In genomic region chr15:74433592-74434259, GRCh38 we compare ENCODE assay signal across 1 cellular context.
TF ChIP-seq lines count a peak whose summit lies in the region.

TSS of gene SEMA7A (minus strand) at chr15:74433958. CDS start at chr15:74433918, 40 bp downstream.

TF ChIP-seq in GM12878, 131 proteins besides CTCF, POLR2A, EP300 and RAD21 (continued from another document):
- TF ChIP-seq, protein P1, sequence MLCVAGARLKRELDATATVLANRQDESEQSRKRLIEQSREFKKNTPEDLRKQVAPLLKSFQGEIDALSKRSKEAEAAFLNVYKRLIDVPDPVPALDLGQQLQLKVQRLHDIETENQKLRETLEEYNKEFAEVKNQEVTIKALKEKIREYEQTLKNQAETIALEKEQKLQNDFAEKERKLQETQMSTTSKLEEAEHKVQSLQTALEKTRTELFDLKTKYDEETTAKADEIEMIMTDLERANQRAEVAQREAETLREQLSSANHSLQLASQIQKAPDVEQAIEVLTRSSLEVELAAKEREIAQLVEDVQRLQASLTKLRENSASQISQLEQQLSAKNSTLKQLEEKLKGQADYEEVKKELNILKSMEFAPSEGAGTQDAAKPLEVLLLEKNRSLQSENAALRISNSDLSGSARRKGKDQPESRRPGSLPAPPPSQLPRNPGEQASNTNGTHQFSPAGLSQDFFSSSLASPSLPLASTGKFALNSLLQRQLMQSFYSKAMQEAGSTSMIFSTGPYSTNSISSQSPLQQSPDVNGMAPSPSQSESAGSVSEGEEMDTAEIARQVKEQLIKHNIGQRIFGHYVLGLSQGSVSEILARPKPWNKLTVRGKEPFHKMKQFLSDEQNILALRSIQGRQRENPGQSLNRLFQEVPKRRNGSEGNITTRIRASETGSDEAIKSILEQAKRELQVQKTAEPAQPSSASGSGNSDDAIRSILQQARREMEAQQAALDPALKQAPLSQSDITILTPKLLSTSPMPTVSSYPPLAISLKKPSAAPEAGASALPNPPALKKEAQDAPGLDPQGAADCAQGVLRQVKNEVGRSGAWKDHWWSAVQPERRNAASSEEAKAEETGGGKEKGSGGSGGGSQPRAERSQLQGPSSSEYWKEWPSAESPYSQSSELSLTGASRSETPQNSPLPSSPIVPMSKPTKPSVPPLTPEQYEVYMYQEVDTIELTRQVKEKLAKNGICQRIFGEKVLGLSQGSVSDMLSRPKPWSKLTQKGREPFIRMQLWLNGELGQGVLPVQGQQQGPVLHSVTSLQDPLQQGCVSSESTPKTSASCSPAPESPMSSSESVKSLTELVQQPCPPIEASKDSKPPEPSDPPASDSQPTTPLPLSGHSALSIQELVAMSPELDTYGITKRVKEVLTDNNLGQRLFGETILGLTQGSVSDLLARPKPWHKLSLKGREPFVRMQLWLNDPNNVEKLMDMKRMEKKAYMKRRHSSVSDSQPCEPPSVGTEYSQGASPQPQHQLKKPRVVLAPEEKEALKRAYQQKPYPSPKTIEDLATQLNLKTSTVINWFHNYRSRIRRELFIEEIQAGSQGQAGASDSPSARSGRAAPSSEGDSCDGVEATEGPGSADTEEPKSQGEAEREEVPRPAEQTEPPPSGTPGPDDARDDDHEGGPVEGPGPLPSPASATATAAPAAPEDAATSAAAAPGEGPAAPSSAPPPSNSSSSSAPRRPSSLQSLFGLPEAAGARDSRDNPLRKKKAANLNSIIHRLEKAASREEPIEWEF (IDR thresholded peaks at IDR 0.05; ENCODE audit: insufficient replicate concordance, low read depth, low read length): no peak
- no peak for TF ChIP-seq SIX5 (IDR thresholded peaks at IDR 0.05; ENCODE audit: low read depth, low read length, severe bottlenecking)
- TF ChIP-seq EED (IDR thresholded peaks at IDR 0.05; ENCODE audit: low read depth): peak; percentile 77
- peak; percentile 78 for TF ChIP-seq SIN3A (IDR thresholded peaks at IDR 0.05; ENCODE audit: low read depth, low read length)
- TF ChIP-seq RELA (IDR thresholded peaks at IDR 0.05; ENCODE audit: borderline replicate concordance, partially characterized antibody): no peak
- peak; percentile 25; the same call in 1 of the 2 replicates for TF ChIP-seq ZNF217 (IDR thresholded peaks at IDR 0.05)
- peak; percentile 67; the same call in 1 of the 2 replicates for TF ChIP-seq TBL1XR1 (IDR thresholded peaks at IDR 0.05; ENCODE audit: low read depth, low read length)
- TF ChIP-seq MYC (IDR thresholded peaks at IDR 0.05; ENCODE audit: insufficient read depth, insufficient read length, insufficient replicate concordance, low read length, severe bottlenecking): no peak
- TF ChIP-seq RB1 (IDR thresholded peaks at IDR 0.05; ENCODE audit: borderline replicate concordance): peak; percentile 80; the same call in 1 of the 2 replicates
- no peak for TF ChIP-seq IRF3 (IDR thresholded peaks at IDR 0.05)
- no peak for TF ChIP-seq SUPT20H (IDR thresholded peaks at IDR 0.05; ENCODE audit: borderline replicate concordance, control insufficient read depth, low read depth, low read length)
- TF ChIP-seq ETV6 (conservative IDR thresholded peaks at IDR 0.05 in 1 of 2, IDR thresholded peaks at IDR 0.05 in 1 of 2; ENCODE audit: borderline replicate concordance in 1 of 2, low read depth in 1 of 2): peak in 1 of 2 experiments; percentile 56; a peak in 2 of 4 replicates
- peak; percentile 79 for TF ChIP-seq SMARCA5 (IDR thresholded peaks at IDR 0.05)
- TF ChIP-seq DPF2 (IDR thresholded peaks at IDR 0.05): peak; percentile 94; the same call in 1 of the 2 replicates
- TF ChIP-seq KLF5 (IDR thresholded peaks at IDR 0.05; ENCODE audit: partially characterized antibody): no peak
- peak; percentile 21 for TF ChIP-seq MEF2B (IDR thresholded peaks at IDR 0.05; ENCODE audit: partially characterized antibody, poor library complexity, severe bottlenecking)
- no peak for TF ChIP-seq STAT3 (IDR thresholded peaks at IDR 0.05; ENCODE audit: low read depth, low read length)
- TF ChIP-seq, protein P2, sequence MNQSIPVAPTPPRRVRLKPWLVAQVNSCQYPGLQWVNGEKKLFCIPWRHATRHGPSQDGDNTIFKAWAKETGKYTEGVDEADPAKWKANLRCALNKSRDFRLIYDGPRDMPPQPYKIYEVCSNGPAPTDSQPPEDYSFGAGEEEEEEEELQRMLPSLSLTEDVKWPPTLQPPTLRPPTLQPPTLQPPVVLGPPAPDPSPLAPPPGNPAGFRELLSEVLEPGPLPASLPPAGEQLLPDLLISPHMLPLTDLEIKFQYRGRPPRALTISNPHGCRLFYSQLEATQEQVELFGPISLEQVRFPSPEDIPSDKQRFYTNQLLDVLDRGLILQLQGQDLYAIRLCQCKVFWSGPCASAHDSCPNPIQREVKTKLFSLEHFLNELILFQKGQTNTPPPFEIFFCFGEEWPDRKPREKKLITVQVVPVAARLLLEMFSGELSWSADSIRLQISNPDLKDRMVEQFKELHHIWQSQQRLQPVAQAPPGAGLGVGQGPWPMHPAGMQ (IDR thresholded peaks at IDR 0.05; ENCODE audit: borderline replicate concordance): no peak
- TF ChIP-seq, protein P3, sequence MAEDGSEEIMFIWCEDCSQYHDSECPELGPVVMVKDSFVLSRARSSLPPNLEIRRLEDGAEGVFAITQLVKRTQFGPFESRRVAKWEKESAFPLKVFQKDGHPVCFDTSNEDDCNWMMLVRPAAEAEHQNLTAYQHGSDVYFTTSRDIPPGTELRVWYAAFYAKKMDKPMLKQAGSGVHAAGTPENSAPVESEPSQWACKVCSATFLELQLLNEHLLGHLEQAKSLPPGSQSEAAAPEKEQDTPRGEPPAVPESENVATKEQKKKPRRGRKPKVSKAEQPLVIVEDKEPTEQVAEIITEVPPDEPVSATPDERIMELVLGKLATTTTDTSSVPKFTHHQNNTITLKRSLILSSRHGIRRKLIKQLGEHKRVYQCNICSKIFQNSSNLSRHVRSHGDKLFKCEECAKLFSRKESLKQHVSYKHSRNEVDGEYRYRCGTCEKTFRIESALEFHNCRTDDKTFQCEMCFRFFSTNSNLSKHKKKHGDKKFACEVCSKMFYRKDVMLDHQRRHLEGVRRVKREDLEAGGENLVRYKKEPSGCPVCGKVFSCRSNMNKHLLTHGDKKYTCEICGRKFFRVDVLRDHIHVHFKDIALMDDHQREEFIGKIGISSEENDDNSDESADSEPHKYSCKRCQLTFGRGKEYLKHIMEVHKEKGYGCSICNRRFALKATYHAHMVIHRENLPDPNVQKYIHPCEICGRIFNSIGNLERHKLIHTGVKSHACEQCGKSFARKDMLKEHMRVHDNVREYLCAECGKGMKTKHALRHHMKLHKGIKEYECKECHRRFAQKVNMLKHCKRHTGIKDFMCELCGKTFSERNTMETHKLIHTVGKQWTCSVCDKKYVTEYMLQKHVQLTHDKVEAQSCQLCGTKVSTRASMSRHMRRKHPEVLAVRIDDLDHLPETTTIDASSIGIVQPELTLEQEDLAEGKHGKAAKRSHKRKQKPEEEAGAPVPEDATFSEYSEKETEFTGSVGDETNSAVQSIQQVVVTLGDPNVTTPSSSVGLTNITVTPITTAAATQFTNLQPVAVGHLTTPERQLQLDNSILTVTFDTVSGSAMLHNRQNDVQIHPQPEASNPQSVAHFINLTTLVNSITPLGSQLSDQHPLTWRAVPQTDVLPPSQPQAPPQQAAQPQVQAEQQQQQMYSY (CRISPR knock-in tag; IDR thresholded peaks at IDR 0.05): no peak
- no peak for TF ChIP-seq SRF (IDR thresholded peaks at IDR 0.05; ENCODE audit: low read depth in 2 of 2, low read length in 2 of 2)
- TF ChIP-seq CHD2 (IDR thresholded peaks at IDR 0.05; ENCODE audit: borderline replicate concordance, low read depth, low read length): no peak; the same call in 1 of the 2 replicates
- TF ChIP-seq SREBF1 (IDR thresholded peaks at IDR 0.05; ENCODE audit: low read length): no peak
- TF ChIP-seq KAT2A (conservative IDR thresholded peaks at IDR 0.05; ENCODE audit: control insufficient read depth, low read depth, low read length): no peak
- no peak for TF ChIP-seq GABPA (IDR thresholded peaks at IDR 0.05; ENCODE audit: low read depth)
- no peak for TF ChIP-seq USF2 (IDR thresholded peaks at IDR 0.05; ENCODE audit: borderline replicate concordance, low read depth, low read length)
- TF ChIP-seq RBBP5 (conservative IDR thresholded peaks at IDR 0.05): no peak
- peak; percentile 21; the same call in 1 of the 2 replicates for TF ChIP-seq SMC3 (IDR thresholded peaks at IDR 0.05; ENCODE audit: borderline replicate concordance, low read length)
- TF ChIP-seq MXI1 (IDR thresholded peaks at IDR 0.05; ENCODE audit: low read depth, low read length): peak; percentile 91
- TF ChIP-seq HDGF (IDR thresholded peaks at IDR 0.05): no peak
- peak; percentile 87 for TF ChIP-seq PAX5 (IDR thresholded peaks at IDR 0.05; ENCODE audit: borderline replicate concordance, low read depth, low read length)
- no peak for TF ChIP-seq PML (IDR thresholded peaks at IDR 0.05; ENCODE audit: low read length)
- TF ChIP-seq TCF7 (IDR thresholded peaks at IDR 0.05; ENCODE audit: borderline replicate concordance): no peak
- TF ChIP-seq TCF3 (IDR thresholded peaks at IDR 0.05; ENCODE audit: borderline replicate concordance, insufficient read depth, low read depth, low read length): peak; percentile 80
